In the genomic region with DNA sequence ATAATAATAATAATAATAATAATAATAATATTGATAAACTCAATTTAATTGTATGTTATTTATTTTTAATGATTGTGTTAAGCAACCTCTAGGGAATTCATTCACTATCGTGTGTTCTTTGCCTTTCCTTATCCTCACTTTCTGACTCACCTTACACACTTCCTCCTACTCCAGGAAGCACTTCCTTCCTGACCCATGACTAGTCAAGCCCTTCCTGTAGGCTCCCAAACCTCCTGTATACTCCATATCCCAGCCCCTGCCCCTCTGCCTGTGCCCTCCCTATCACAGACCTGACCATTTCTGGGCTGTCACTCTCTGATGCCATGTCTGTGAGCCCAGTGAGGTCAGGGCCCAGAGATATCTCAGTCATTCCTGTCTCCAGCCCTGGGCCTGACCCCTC, we compare ENCODE assay signal across 1 cellular context.
TF ChIP-seq lines count a peak whose summit lies in the region.

No MANE protein-coding gene starts in this region.

TF ChIP-seq in A549, 52 proteins besides CTCF, POLR2A, EP300 and RAD21:
- TF ChIP-seq EHMT2 (IDR thresholded peaks at IDR 0.05; ENCODE audit: low read depth) (no peak), NFE2L2 (conservative IDR thresholded peaks at IDR 0.05; ENCODE audit: low read length) (no peak), MAFK (IDR thresholded peaks at IDR 0.05; ENCODE audit: partially characterized antibody) (no peak), NR3C1 (IDR thresholded peaks at IDR 0.05) (no peak), CBX8 (IDR thresholded peaks at IDR 0.05) (no peak), ZSCAN20 (CRISPR knock-in tag; IDR thresholded peaks at IDR 0.05) (no peak), SREBF2 (IDR thresholded peaks at IDR 0.05) (no peak), ZNF302 (CRISPR knock-in tag; IDR thresholded peaks at IDR 0.05) (no peak), GATA3 (IDR thresholded peaks at IDR 0.05; ENCODE audit: borderline replicate concordance) (no peak), PHF8 (IDR thresholded peaks at IDR 0.05; ENCODE audit: borderline replicate concordance, low read depth) (no peak), RARB (CRISPR knock-in tag; IDR thresholded peaks at IDR 0.05) (no peak), CEBPB (IDR thresholded peaks at IDR 0.05) (no peak)
- TF ChIP-seq, protein P1, sequence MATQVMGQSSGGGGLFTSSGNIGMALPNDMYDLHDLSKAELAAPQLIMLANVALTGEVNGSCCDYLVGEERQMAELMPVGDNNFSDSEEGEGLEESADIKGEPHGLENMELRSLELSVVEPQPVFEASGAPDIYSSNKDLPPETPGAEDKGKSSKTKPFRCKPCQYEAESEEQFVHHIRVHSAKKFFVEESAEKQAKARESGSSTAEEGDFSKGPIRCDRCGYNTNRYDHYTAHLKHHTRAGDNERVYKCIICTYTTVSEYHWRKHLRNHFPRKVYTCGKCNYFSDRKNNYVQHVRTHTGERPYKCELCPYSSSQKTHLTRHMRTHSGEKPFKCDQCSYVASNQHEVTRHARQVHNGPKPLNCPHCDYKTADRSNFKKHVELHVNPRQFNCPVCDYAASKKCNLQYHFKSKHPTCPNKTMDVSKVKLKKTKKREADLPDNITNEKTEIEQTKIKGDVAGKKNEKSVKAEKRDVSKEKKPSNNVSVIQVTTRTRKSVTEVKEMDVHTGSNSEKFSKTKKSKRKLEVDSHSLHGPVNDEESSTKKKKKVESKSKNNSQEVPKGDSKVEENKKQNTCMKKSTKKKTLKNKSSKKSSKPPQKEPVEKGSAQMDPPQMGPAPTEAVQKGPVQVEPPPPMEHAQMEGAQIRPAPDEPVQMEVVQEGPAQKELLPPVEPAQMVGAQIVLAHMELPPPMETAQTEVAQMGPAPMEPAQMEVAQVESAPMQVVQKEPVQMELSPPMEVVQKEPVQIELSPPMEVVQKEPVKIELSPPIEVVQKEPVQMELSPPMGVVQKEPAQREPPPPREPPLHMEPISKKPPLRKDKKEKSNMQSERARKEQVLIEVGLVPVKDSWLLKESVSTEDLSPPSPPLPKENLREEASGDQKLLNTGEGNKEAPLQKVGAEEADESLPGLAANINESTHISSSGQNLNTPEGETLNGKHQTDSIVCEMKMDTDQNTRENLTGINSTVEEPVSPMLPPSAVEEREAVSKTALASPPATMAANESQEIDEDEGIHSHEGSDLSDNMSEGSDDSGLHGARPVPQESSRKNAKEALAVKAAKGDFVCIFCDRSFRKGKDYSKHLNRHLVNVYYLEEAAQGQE (IDR thresholded peaks at IDR 0.05), result no peak
